ENCODE assay signal across 1 cellular context in the genomic region with DNA sequence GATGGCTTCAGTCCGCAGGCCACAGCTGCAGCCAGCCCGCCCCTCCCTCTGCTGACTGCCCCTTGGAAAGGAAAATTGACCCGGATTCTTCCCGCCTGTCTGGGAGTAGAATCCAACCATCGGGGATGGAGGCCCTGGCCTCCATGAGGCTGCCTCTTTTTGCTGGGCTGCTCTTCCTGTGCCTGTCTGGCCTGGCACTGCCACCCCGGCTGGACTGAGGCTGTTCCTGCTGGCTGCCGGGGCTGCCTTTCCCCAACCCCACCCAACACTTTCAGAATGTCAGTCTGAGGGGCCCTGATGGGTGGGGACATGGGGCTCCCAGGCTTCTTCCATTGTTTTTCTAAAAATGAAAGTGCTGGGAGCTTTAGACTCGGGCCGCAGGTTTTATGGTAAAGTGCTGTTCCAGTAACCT.
TF ChIP-seq lines count a peak whose summit lies in the region.

No MANE protein-coding gene starts in this region.

TF ChIP-seq in HCT116, 20 proteins besides CTCF, POLR2A, EP300 and RAD21 (continued from another document):
- TF ChIP-seq, protein P1, sequence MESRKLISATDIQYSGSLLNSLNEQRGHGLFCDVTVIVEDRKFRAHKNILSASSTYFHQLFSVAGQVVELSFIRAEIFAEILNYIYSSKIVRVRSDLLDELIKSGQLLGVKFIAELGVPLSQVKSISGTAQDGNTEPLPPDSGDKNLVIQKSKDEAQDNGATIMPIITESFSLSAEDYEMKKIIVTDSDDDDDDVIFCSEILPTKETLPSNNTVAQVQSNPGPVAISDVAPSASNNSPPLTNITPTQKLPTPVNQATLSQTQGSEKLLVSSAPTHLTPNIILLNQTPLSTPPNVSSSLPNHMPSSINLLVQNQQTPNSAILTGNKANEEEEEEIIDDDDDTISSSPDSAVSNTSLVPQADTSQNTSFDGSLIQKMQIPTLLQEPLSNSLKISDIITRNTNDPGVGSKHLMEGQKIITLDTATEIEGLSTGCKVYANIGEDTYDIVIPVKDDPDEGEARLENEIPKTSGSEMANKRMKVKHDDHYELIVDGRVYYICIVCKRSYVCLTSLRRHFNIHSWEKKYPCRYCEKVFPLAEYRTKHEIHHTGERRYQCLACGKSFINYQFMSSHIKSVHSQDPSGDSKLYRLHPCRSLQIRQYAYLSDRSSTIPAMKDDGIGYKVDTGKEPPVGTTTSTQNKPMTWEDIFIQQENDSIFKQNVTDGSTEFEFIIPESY (IDR thresholded peaks at IDR 0.05; ENCODE audit: extremely low read depth, insufficient replicate concordance, low read length), result no peak
- TF ChIP-seq, protein P2, sequence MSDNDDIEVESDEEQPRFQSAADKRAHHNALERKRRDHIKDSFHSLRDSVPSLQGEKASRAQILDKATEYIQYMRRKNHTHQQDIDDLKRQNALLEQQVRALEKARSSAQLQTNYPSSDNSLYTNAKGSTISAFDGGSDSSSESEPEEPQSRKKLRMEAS (IDR thresholded peaks at IDR 0.05), result no peak
- TF ChIP-seq CBX3 (IDR thresholded peaks at IDR 0.05; ENCODE audit: low read depth), result no peak
- TF ChIP-seq JUND (IDR thresholded peaks at IDR 0.05), result no peak
- no peak for TF ChIP-seq EGR1 (IDR thresholded peaks at IDR 0.05; ENCODE audit: low read depth)
- TF ChIP-seq, protein P3, sequence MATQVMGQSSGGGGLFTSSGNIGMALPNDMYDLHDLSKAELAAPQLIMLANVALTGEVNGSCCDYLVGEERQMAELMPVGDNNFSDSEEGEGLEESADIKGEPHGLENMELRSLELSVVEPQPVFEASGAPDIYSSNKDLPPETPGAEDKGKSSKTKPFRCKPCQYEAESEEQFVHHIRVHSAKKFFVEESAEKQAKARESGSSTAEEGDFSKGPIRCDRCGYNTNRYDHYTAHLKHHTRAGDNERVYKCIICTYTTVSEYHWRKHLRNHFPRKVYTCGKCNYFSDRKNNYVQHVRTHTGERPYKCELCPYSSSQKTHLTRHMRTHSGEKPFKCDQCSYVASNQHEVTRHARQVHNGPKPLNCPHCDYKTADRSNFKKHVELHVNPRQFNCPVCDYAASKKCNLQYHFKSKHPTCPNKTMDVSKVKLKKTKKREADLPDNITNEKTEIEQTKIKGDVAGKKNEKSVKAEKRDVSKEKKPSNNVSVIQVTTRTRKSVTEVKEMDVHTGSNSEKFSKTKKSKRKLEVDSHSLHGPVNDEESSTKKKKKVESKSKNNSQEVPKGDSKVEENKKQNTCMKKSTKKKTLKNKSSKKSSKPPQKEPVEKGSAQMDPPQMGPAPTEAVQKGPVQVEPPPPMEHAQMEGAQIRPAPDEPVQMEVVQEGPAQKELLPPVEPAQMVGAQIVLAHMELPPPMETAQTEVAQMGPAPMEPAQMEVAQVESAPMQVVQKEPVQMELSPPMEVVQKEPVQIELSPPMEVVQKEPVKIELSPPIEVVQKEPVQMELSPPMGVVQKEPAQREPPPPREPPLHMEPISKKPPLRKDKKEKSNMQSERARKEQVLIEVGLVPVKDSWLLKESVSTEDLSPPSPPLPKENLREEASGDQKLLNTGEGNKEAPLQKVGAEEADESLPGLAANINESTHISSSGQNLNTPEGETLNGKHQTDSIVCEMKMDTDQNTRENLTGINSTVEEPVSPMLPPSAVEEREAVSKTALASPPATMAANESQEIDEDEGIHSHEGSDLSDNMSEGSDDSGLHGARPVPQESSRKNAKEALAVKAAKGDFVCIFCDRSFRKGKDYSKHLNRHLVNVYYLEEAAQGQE (IDR thresholded peaks at IDR 0.05; ENCODE audit: low read depth), result no peak
- TF ChIP-seq SIN3A (IDR thresholded peaks at IDR 0.05; ENCODE audit: low read depth), result no peak
- TF ChIP-seq YY1 (IDR thresholded peaks at IDR 0.05; ENCODE audit: extremely low read depth, insufficient replicate concordance, low read depth, low read length), result no peak
- no peak for TF ChIP-seq EZH2 (IDR thresholded peaks at IDR 0.05)
